In the genomic region with DNA sequence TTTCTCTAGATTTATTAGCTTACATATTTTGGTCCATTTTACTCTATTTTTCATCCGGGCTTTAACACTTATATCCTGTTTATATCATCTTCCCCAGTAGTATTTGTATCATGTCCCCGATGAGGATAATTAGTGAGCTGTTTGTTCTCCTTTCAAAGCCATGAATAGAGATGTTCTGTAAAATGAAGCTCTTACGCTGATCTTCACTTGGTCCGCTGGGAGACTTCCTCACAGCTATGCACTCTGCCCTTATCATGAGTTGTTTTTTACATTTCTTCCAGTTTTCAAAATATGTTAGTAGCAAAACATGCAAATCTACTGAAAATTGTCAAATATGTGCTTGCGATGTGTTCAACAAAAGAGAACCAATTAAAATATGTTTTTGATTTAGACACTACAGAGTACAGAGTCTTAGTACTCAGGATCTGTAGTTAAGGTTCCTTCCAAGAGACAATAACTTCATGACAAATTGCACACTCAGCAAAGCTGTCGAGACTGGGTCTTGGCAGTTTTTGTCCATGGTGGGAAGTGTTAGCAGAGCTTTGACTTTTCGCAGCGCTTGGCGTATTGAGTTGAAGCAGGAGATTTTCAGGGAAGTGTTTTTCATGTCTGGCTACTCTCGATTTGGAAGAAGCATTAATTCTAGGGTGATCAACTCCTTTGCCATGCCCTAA, we compare ENCODE assay signal across 2 cellular contexts.
TF ChIP-seq lines count a peak whose summit lies in the region.

No MANE protein-coding gene starts in this region.

TF ChIP-seq in GM23338, 12 proteins besides CTCF, POLR2A, EP300 and RAD21 (continued from another document and continues in another):
- TF ChIP-seq POLR2AphosphoS5 (IDR thresholded peaks at IDR 0.05; ENCODE audit: low read depth), result no peak
- TF ChIP-seq EZH2phosphoT487 (IDR thresholded peaks at IDR 0.05; ENCODE audit: unreplicated experiment), result no peak
- TF ChIP-seq CREB1 (CRISPR knock-in tag; IDR thresholded peaks at IDR 0.05; ENCODE audit: low read depth), result no peak
- TF ChIP-seq, protein P1, sequence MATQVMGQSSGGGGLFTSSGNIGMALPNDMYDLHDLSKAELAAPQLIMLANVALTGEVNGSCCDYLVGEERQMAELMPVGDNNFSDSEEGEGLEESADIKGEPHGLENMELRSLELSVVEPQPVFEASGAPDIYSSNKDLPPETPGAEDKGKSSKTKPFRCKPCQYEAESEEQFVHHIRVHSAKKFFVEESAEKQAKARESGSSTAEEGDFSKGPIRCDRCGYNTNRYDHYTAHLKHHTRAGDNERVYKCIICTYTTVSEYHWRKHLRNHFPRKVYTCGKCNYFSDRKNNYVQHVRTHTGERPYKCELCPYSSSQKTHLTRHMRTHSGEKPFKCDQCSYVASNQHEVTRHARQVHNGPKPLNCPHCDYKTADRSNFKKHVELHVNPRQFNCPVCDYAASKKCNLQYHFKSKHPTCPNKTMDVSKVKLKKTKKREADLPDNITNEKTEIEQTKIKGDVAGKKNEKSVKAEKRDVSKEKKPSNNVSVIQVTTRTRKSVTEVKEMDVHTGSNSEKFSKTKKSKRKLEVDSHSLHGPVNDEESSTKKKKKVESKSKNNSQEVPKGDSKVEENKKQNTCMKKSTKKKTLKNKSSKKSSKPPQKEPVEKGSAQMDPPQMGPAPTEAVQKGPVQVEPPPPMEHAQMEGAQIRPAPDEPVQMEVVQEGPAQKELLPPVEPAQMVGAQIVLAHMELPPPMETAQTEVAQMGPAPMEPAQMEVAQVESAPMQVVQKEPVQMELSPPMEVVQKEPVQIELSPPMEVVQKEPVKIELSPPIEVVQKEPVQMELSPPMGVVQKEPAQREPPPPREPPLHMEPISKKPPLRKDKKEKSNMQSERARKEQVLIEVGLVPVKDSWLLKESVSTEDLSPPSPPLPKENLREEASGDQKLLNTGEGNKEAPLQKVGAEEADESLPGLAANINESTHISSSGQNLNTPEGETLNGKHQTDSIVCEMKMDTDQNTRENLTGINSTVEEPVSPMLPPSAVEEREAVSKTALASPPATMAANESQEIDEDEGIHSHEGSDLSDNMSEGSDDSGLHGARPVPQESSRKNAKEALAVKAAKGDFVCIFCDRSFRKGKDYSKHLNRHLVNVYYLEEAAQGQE (IDR thresholded peaks at IDR 0.05; ENCODE audit: unreplicated experiment), result no peak
- TF ChIP-seq JUNB (IDR thresholded peaks at IDR 0.05; ENCODE audit: unreplicated experiment), result no peak
- no peak for TF ChIP-seq NANOG (IDR thresholded peaks at IDR 0.05; ENCODE audit: borderline replicate concordance)
- TF ChIP-seq, protein P2, sequence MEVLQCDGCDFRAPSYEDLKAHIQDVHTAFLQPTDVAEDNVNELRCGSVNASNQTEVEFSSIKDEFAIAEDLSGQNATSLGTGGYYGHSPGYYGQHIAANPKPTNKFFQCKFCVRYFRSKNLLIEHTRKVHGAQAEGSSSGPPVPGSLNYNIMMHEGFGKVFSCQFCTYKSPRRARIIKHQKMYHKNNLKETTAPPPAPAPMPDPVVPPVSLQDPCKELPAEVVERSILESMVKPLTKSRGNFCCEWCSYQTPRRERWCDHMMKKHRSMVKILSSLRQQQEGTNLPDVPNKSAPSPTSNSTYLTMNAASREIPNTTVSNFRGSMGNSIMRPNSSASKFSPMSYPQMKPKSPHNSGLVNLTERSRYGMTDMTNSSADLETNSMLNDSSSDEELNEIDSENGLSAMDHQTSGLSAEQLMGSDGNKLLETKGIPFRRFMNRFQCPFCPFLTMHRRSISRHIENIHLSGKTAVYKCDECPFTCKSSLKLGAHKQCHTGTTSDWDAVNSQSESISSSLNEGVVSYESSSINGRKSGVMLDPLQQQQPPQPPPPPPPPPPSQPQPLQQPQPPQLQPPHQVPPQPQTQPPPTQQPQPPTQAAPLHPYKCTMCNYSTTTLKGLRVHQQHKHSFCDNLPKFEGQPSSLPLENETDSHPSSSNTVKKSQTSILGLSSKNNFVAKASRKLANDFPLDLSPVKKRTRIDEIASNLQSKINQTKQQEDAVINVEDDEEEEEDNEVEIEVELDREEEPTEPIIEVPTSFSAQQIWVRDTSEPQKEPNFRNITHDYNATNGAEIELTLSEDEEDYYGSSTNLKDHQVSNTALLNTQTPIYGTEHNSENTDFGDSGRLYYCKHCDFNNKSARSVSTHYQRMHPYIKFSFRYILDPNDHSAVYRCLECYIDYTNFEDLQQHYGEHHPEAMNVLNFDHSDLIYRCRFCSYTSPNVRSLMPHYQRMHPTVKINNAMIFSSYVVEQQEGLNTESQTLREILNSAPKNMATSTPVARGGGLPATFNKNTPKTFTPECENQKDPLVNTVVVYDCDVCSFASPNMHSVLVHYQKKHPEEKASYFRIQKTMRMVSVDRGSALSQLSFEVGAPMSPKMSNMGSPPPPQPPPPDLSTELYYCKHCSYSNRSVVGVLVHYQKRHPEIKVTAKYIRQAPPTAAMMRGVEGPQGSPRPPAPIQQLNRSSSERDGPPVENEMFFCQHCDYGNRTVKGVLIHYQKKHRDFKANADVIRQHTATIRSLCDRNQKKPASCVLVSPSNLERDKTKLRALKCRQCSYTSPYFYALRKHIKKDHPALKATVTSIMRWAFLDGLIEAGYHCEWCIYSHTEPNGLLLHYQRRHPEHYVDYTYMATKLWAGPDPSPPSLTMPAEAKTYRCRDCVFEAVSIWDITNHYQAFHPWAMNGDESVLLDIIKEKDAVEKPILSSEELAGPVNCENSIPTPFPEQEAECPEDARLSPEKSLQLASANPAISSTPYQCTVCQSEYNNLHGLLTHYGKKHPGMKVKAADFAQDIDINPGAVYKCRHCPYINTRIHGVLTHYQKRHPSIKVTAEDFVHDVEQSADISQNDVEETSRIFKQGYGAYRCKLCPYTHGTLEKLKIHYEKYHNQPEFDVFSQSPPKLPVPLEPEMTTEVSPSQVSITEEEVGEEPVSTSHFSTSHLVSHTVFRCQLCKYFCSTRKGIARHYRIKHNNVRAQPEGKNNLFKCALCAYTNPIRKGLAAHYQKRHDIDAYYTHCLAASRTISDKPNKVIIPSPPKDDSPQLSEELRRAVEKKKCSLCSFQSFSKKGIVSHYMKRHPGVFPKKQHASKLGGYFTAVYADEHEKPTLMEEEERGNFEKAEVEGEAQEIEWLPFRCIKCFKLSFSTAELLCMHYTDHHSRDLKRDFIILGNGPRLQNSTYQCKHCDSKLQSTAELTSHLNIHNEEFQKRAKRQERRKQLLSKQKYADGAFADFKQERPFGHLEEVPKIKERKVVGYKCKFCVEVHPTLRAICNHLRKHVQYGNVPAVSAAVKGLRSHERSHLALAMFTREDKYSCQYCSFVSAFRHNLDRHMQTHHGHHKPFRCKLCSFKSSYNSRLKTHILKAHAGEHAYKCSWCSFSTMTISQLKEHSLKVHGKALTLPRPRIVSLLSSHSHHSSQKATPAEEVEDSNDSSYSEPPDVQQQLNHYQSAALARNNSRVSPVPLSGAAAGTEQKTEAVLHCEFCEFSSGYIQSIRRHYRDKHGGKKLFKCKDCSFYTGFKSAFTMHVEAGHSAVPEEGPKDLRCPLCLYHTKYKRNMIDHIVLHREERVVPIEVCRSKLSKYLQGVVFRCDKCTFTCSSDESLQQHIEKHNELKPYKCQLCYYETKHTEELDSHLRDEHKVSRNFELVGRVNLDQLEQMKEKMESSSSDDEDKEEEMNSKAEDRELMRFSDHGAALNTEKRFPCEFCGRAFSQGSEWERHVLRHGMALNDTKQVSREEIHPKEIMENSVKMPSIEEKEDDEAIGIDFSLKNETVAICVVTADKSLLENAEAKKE (CRISPR knock-in tag; IDR thresholded peaks at IDR 0.05), result no peak
- no peak for TF ChIP-seq ZNF114 (CRISPR knock-in tag; IDR thresholded peaks at IDR 0.05)
- TF ChIP-seq EZH2 (IDR thresholded peaks at IDR 0.05; ENCODE audit: low read depth, unreplicated experiment), result no peak
- TF ChIP-seq STAT1 (IDR thresholded peaks at IDR 0.05; ENCODE audit: unreplicated experiment), result no peak

TF ChIP-seq in SK-N-SH, 30 proteins besides CTCF, POLR2A, EP300 and RAD21 (continued from another document):
- TF ChIP-seq, protein P3, sequence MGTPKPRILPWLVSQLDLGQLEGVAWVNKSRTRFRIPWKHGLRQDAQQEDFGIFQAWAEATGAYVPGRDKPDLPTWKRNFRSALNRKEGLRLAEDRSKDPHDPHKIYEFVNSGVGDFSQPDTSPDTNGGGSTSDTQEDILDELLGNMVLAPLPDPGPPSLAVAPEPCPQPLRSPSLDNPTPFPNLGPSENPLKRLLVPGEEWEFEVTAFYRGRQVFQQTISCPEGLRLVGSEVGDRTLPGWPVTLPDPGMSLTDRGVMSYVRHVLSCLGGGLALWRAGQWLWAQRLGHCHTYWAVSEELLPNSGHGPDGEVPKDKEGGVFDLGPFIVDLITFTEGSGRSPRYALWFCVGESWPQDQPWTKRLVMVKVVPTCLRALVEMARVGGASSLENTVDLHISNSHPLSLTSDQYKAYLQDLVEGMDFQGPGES (IDR thresholded peaks at IDR 0.05; ENCODE audit: low read depth, low read length), result no peak
- TF ChIP-seq JUND (IDR thresholded peaks at IDR 0.05), result no peak
- TF ChIP-seq ELF1 (IDR thresholded peaks at IDR 0.05), result no peak
